18 cellular contexts compared by ENCODE assay signal in the genomic region with DNA sequence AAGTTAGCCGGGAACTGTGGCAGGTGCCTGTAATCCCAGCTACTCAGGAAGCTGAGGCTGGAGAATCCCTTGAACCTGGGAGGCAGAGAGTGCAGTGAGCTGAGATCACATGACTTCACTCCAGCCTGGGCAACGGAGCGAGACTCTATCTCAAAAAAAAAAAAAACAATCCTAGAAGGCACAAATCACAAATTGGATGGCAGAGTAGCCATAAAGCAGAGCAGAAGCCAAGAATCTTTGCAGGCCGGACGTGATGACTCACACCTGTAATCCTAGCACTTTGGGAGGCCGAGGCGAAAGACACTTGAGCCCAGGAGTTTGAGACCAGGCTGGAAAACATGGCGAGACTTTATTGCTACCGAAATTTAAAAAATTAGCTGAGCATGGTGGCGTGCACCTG. TPM values are rescaled to one million over a fixed set of nuclear protein-coding genes. Genes with fewer than 3 reads are reported as not detected.
DNase-seq lines count a peak whose midpoint lies in the region; ATAC-seq and TF ChIP-seq lines count a peak whose summit lies in the region.
"Had no signal": no experiment of that assay in that cellular context is flagged by ENCODE, and none has a peak within 500 bp of the region (broad histone marks: within the 10 kb centered on the region; RNA-seq: fewer than 3 reads in every experiment).

No MANE protein-coding gene starts in this region.

- H3K9me3 ChIP-seq in A673 (ENCODE audit: low read depth, low read length, poor library complexity, severe bottlenecking) (no peaks in the 10 kb centered on the region), SJCRH30 (replicated peaks) (peaks cover 4% of the 10 kb centered on the region; the same call in 1 of the 2 replicates), fibroblast of lung (ENCODE audit: control insufficient read depth, insufficient read depth, low read depth, low read length) (no peaks in the 10 kb centered on the region)
- H3K9me3 ChIP-seq: Caco-2, pancreas had no signal

- H3K9ac ChIP-seq in fibroblast of lung (ENCODE audit: insufficient read depth, low read length) = no peak overlapping the region

- H3K79me2 ChIP-seq in fibroblast of lung (ENCODE audit: control insufficient read depth, insufficient read depth, low read length) = no peaks in the 10 kb centered on the region

- H3K36me3 ChIP-seq in A673 (ENCODE audit: insufficient read depth, low read length, poor library complexity, severe bottlenecking) (no peaks in the 10 kb centered on the region), SJCRH30 (no peaks in the 10 kb centered on the region), fibroblast of lung (ENCODE audit: control insufficient read depth, insufficient read depth, low read length) (no peaks in the 10 kb centered on the region)
- H3K36me3 ChIP-seq: pancreas had no signal

- H3K27me3 ChIP-seq in A673 (replicated peaks; ENCODE audit: insufficient read depth, low read depth, low read length, poor library complexity) (no peaks in the 10 kb centered on the region), SJCRH30 (no peaks in the 10 kb centered on the region), fibroblast of lung (ENCODE audit: control insufficient read depth, insufficient read depth, low read length) (no peaks in the 10 kb centered on the region)
- H3K27me3 ChIP-seq: pancreas had no signal

- no peaks in the 10 kb centered on the region for H3K36me3 Mint-ChIP-seq in activated T-cell treated with anti-CD3 and anti-CD28 coated beads, Interleukin-2, amount 50 U/mL, for 72 hours (ENCODE audit: insufficient read depth in 2 of 2)
- H3K36me3 Mint-ChIP-seq: immature natural killer cell, type B pancreatic cell had no signal

- H3K9me3 Mint-ChIP-seq in activated T-cell treated with anti-CD3 and anti-CD28 coated beads, Interleukin-2, amount 50 U/mL, for 72 hours = no peaks in the 10 kb centered on the region
- H3K9me3 Mint-ChIP-seq: immature natural killer cell had no signal

- H3K27me3 Mint-ChIP-seq in activated T-cell treated with anti-CD3 and anti-CD28 coated beads, Interleukin-2, amount 50 U/mL, for 72 hours (ENCODE audit: low read depth) = no peaks in the 10 kb centered on the region

- no peak overlapping the region for H3K4me2 ChIP-seq in fibroblast of lung (ENCODE audit: extremely low read depth, insufficient read depth, low read length)

- H3K4me3 ChIP-seq in A673 (ENCODE audit: low read depth, low read length, poor library complexity, severe bottlenecking) (no peak overlapping the region), HFF-Myc (replicated peaks; ENCODE audit: low read depth, low read length) (no peak overlapping the region), SJCRH30 (no peak overlapping the region), fibroblast of lung (replicated peaks in 1 of 4; ENCODE audit: control extremely low read depth in 1 of 4, insufficient read depth in 1 of 4, low read depth in 3 of 4, low read length in 4 of 4) (no peak overlapping the region)
- H3K4me3 ChIP-seq: pancreas had no signal

- no peaks in the 10 kb centered on the region for H3K4me1 Mint-ChIP-seq in activated T-cell treated with anti-CD3 and anti-CD28 coated beads, Interleukin-2, amount 50 U/mL, for 72 hours (ENCODE audit: low read depth)
- H3K4me1 Mint-ChIP-seq: immature natural killer cell had no signal

- POLR2A ChIA-PET in A673 (lab: Charles Lee; ENCODE audit: low non-redundant PET) = no interaction called here

- no TSS peak for BruUV-seq in A673 (replicated peaks; lab: Mats Ljungman, UMichigan)

- ATAC-seq in activated T-cell treated with anti-CD3 and anti-CD28 coated beads, Interleukin-2, amount 50 U/mL, for 72 hours (replicated peaks in 1 of 2) = no peak
- ATAC-seq in HG02870 (IDR thresholded peaks at IDR 0.05; ENCODE audit: unreplicated experiment) (no peak), HG02623 (IDR thresholded peaks at IDR 0.05; ENCODE audit: unreplicated experiment) (no peak)
- ATAC-seq: pancreas had no signal

- intact Hi-C loops in A673 (cut with micrococcal nuclease; ENCODE audit: unreplicated experiment) = no loop called here

- TF ChIP-seq CTCF in A673 (conservative IDR thresholded peaks at IDR 0.05; ENCODE audit: low read depth, low read length) (no peak), HFF-Myc (IDR thresholded peaks at IDR 0.05; ENCODE audit: low read depth, low read length, missing control alignments) (no peak), fibroblast of lung (conservative IDR thresholded peaks at IDR 0.05 in 1 of 2, IDR thresholded peaks at IDR 0.05 in 1 of 2; ENCODE audit: low read depth in 1 of 2, low read length in 2 of 2) (no peak)

- H2AFZ ChIP-seq in fibroblast of lung (ENCODE audit: low read length) = no peak overlapping the region

- H3K4me3 Mint-ChIP-seq in activated T-cell treated with anti-CD3 and anti-CD28 coated beads, Interleukin-2, amount 50 U/mL, for 72 hours = no peak overlapping the region
- H3K4me3 Mint-ChIP-seq: immature natural killer cell, type B pancreatic cell had no signal

- DNase-seq in A673 (ENCODE audit: low spot score) = peak; percentile 32
- peak; percentile 31 for DNase-seq in HFF-Myc (ENCODE audit: extremely low read depth, low read depth)
- peak; percentile 60 to 69 for DNase-seq in SJCRH30
- peak; percentile 15 to 44 for DNase-seq in fibroblast of lung (ENCODE audit: low read depth in 2 of 2)
- DNase-seq in activated T-cell treated with anti-CD3 and anti-CD28 coated beads, Interleukin-2, amount 50 U/mL, for 72 hours = no peak
- no peak for DNase-seq in stimulated activated CD4-positive, alpha-beta T cell treated with anti-CD3 and anti-CD28 coated beads, Interleukin-4, amount 100 ng/mL, for 4 hours
- DNase-seq: Caco-2; cortex of kidney; foreskin melanocyte; immature natural killer cell; NCI-H1092; NCI-H524 treated with DMSO at 0.1 percent for 48 hours; pancreas; stimulated activated CD4-positive, alpha-beta T cell treated with anti-CD3 and anti-CD28 coated beads, Interleukin-15, amount 100 ng/mL, for 24 hours had no signal

- CTCF ChIA-PET in A673 (lab: Charles Lee) = no interaction called here

- H3K27ac ChIP-seq in A673 (ENCODE audit: low read depth, low read length, poor library complexity, severe bottlenecking) (no peak overlapping the region), SJCRH30 (no peak overlapping the region), fibroblast of lung (ENCODE audit: insufficient read depth, low read length) (no peak overlapping the region)
- H3K27ac ChIP-seq: pancreas, VCaP had no signal

- H4K20me1 ChIP-seq in fibroblast of lung (ENCODE audit: control insufficient read depth, extremely low read depth, insufficient read depth, low read length) = no peaks in the 10 kb centered on the region

- H3K4me1 ChIP-seq in A673 (ENCODE audit: insufficient read depth, low read length, poor library complexity, severe bottlenecking) = no peaks in the 10 kb centered on the region
- H3K4me1 ChIP-seq in SJCRH30 = peaks cover 10% of the 10 kb centered on the region
- H3K4me1 ChIP-seq in fibroblast of lung (ENCODE audit: control insufficient read depth, extremely low read depth, insufficient read depth, low read length) = no peaks in the 10 kb centered on the region
- H3K4me1 ChIP-seq: Caco-2, pancreas had no signal

- no peak overlapping the region for H3K27ac Mint-ChIP-seq in activated T-cell treated with anti-CD3 and anti-CD28 coated beads, Interleukin-2, amount 50 U/mL, for 72 hours
- H3K27ac Mint-ChIP-seq: immature natural killer cell, type B pancreatic cell had no signal

RNA-seq across cellular contexts. Expression of a gene that starts 9.2 kb away (rescaled TPM):
- total RNA-seq in A673 (2021) (80.4 and 83.2 TPM in 2 replicates), fibroblast of lung (33.6 and 36.2 TPM in 2 replicates)
- 97.9 and 99.5 TPM in 2 replicates for total RNA-seq in SJCRH30 (2014; rRNA removed; shearing (Covaris generic))
- 35.7 and 43.2 TPM in 2 replicates for polyA plus RNA-seq in fibroblast of lung
- 41.4 and 45.2 TPM in 2 replicates for polyA plus RNA-seq in fibroblast of lung (2012)
- polyA minus RNA-seq in fibroblast of lung (ENCODE audit: low replicate concordance) = 7.5 and 10.4 TPM in 2 replicates
- total RNA-seq in activated T-cell treated with anti-CD3 and anti-CD28 coated beads, Interleukin-2, amount 50 U/mL, for 72 hours = 10 to 100 TPM; 33.0 to 37.1 TPM

Comparison
In these comparisons a context has a peak if more than half of its experiments do, and no peak if none do; other contexts are left out.
1. DNase-seq: peak in A673 (single experiment), HFF-Myc (single experiment), SJCRH30 (2 of 2) and fibroblast of lung (2 of 2); none in activated T-cell treated with anti-CD3 and anti-CD28 coated beads, Interleukin-2, amount 50 U/mL, for 72 hours (0 of 2) and stimulated activated CD4-positive, alpha-beta T cell treated with anti-CD3 and anti-CD28 coated beads, Interleukin-4, amount 100 ng/mL, for 4 hours (0 of 2).